In the genomic region with DNA sequence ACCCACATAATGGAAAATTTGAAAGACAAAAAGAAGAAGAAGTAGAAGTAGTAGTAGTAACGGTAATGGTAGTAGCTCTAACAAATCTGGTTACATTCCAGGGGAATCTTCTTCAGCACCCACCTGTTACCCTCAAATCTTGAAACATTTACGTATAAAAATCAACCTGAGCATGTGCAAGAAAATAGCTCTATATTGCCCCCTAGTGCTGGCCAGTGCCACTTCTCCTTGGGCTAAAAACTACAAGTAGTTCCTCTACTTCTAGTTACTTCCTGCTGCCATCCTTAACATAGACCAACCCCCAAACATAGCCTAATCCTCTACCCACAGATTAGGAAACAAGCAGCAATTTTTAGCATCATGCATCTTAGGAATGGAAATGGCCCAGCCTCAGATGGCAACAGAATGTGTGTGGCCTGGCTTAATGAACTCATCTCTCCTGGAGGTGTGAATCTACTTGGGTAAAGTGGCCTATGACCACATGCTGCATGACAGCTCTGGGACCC, we compare ENCODE assay signal across 8 cellular contexts. TPM values are rescaled to one million over a fixed set of nuclear protein-coding genes. Genes with fewer than 3 reads are reported as not detected.
DNase-seq lines count a peak whose midpoint lies in the region; ATAC-seq and TF ChIP-seq lines count a peak whose summit lies in the region.

No MANE protein-coding gene starts in this region.

- H3K27ac ChIP-seq in Panc1 (ENCODE audit: low read length) (peak overlapping the region; percentile 65; the same call in 1 of the 2 replicates), dorsolateral prefrontal cortex (peak overlapping the region in 37 of 59 donors; percentile 7 to 95 (median 80))

- H3K27me3 Mint-ChIP-seq in type B pancreatic cell, result peaks cover 3% of the 10 kb centered on the region
- peaks cover 19 to 26% of the 10 kb centered on the region in 2 donors for H3K27me3 Mint-ChIP-seq in effector memory CD8-positive, alpha-beta T cell

- TF ChIP-seq CTCF in Panc1 (IDR thresholded peaks at IDR 0.05) (peak; percentile 76), dorsolateral prefrontal cortex (IDR thresholded peaks at IDR 0.05 in 54 of 56, conservative IDR thresholded peaks at IDR 0.05 in 2 of 56; ENCODE audit: low read depth in 1 of 56, partially characterized antibody in 56 of 56) (peak; percentile 60 to 94 (median 85)), type B pancreatic cell (conservative IDR thresholded peaks at IDR 0.05) (peak; percentile 88)

- H3K36me3 Mint-ChIP-seq in type B pancreatic cell, result no peaks in the 10 kb centered on the region
- no peaks in the 10 kb centered on the region for H3K36me3 Mint-ChIP-seq in effector memory CD8-positive, alpha-beta T cell (ENCODE audit: insufficient read depth)

- peaks cover 29% of the 10 kb centered on the region for H3K4me1 ChIP-seq in Panc1 (ENCODE audit: control insufficient read depth, insufficient read depth, low read length)

- H3K4me1 Mint-ChIP-seq in type B pancreatic cell (ENCODE audit: unreplicated experiment), result peaks cover 28% of the 10 kb centered on the region
- peaks cover 0 to 3% of the 10 kb centered on the region in 2 donors for H3K4me1 Mint-ChIP-seq in effector memory CD8-positive, alpha-beta T cell (ENCODE audit: low read depth in 2 of 2)

- in situ Hi-C loops in Panc1 (cut with HindIII; ENCODE audit: low pct_unique_long_range_greater_than_20kb, low sequenced_read_pairs), result no loop called here

- peak overlapping the region; percentile 2 for H3K27ac Mint-ChIP-seq in type B pancreatic cell
- H3K27ac Mint-ChIP-seq in effector memory CD8-positive, alpha-beta T cell, result no peak overlapping the region

- H3K9me3 ChIP-seq in Panc1 (ENCODE audit: control insufficient read depth, insufficient read depth, low read depth, low read length), result no peaks in the 10 kb centered on the region

- H3K27me3 ChIP-seq in Panc1 (ENCODE audit: control insufficient read depth, insufficient read depth, low read length) (no peaks in the 10 kb centered on the region), dorsolateral prefrontal cortex (no peaks in the 10 kb centered on the region)

- peak; percentile 84 for DNase-seq in EH (ENCODE audit: low read depth)
- DNase-seq in HT-29 (ENCODE audit: low spot score), result peak; percentile 77
- no peak for DNase-seq in Panc1 (ENCODE audit: low read depth, low spot score)
- peak in 6 of 10 donors; percentile 25 to 77 (median 50) for DNase-seq in dorsolateral prefrontal cortex
- DNase-seq in medulla oblongata (ENCODE audit: extremely low spot score), result peak; percentile 82
- DNase-seq in type B pancreatic cell (ENCODE audit: extremely low spot score, unreplicated experiment), result peak; percentile 68
- no peak for DNase-seq in effector memory CD8-positive, alpha-beta T cell

- POLR2A ChIA-PET in Panc1 (lab: Charles Lee), result no interaction called here

- H3K4me3 ChIP-seq in Panc1 (ENCODE audit: low read depth in 2 of 2, low read length in 2 of 2) (peak overlapping the region; percentile 68 to 93), dorsolateral prefrontal cortex (peak overlapping the region in 45 of 59 donors; percentile 1 to 88 (median 77))

- intact Hi-C loops in Panc1 (cut with micrococcal nuclease; ENCODE audit: unreplicated experiment), result loop anchor here (2.0 to 10.0 kb wide), 3 partner anchors 79 to 494 kb away; no protein-coding TSS in a partner anchor
- intact Hi-C loops in dorsolateral prefrontal cortex (cut with DNase I), result loop anchor here in 1 of 2 donors (10.0 kb wide), 1 partner anchor 194 kb away; no protein-coding TSS in a partner anchor

- BruUV-seq in Panc1 (replicated peaks; lab: Mats Ljungman, UMichigan), result no TSS peak

- H3K36me3 ChIP-seq in Panc1 (ENCODE audit: control insufficient read depth, insufficient read depth, low read length), result no peaks in the 10 kb centered on the region

- ATAC-seq in GM21367 (IDR thresholded peaks at IDR 0.05; ENCODE audit: unreplicated experiment) (peak; percentile 75), Panc1 (peak; percentile 51; the same call in 1 of the 2 replicates)
- ATAC-seq in effector memory CD8-positive, alpha-beta T cell (replicated peaks), result no peak

- CTCF ChIA-PET in Panc1 (lab: Charles Lee), result no interaction called here

- no peaks in the 10 kb centered on the region for H3K9me3 Mint-ChIP-seq in type B pancreatic cell
- H3K9me3 Mint-ChIP-seq in effector memory CD8-positive, alpha-beta T cell, result peaks cover 5 to 8% of the 10 kb centered on the region in 2 donors

- peak overlapping the region; percentile 97 for H3K4me3 Mint-ChIP-seq in type B pancreatic cell
- H3K4me3 Mint-ChIP-seq in effector memory CD8-positive, alpha-beta T cell, result no peak overlapping the region

RNA-seq across cellular contexts. Expression of gene PDGFC, which starts 3.1 kb away (rescaled TPM):
- total RNA-seq in HT-29 (2014; rRNA removed; shearing (Covaris generic)), result 15.4 and 17.0 TPM in 2 replicates
- total RNA-seq in Panc1 (2021; ENCODE audit: unreplicated experiment) (14.5 TPM), dorsolateral prefrontal cortex (10 to 100 TPM in 89 of 120 experiments, 1 to 10 TPM in 31; 6.2 to 17.8 (median 11.3) TPM), type B pancreatic cell (ENCODE audit: low replicate concordance) (18.1 and 39.9 TPM in 2 replicates)
- polyA plus RNA-seq in Panc1 (2012; ENCODE audit: insufficient read length), result 9.3 TPM

Comparison
In these comparisons a context has a peak if more than half of its experiments do, and no peak if none do; other contexts are left out.
1. DNase-seq: peak in EH (single experiment), HT-29 (single experiment), dorsolateral prefrontal cortex (6 of 10), medulla oblongata (single experiment) and type B pancreatic cell (single experiment); none in Panc1 (single experiment) and effector memory CD8-positive, alpha-beta T cell (0 of 3).
2. Peak in every context shown above with its lines, with median percentiles within 50 percentile points of each other: CTCF ChIP-seq.